In genomic region chr14:70004791-70005190, GRCh38 we compare ENCODE assay signal across 29 cellular contexts.
"Had no signal": no experiment of that assay in that cellular context is flagged by ENCODE, and none has a peak within 500 bp of the region (broad histone marks: within the 10 kb centered on the region; RNA-seq: fewer than 3 reads in every experiment).

No MANE protein-coding gene starts in this region.

- ATAC-seq: activated CD4-positive, CD25-positive, alpha-beta regulatory T cell treated with anti-CD3 and anti-CD28 coated beads, Interleukin-2, amount 50 U/mL, for 24 hours; effector memory CD8-positive, alpha-beta T cell; left lung; lower lobe of right lung; naive thymus-derived CD8-positive, alpha-beta T cell; stimulated activated naive CD8-positive, alpha-beta T cell treated with anti-CD3 and anti-CD28 coated beads, Interleukin-15, Interleukin-2, amounts not matched to agents 100 U/mL and 50 U/mL, for 24 hours had no signal

- FAIRE-seq: TTC549 had no signal

- H3K4me3 Mint-ChIP-seq: activated naive CD4-positive, alpha-beta T cell treated with anti-CD3 and anti-CD28 coated beads, Interleukin-2, amount 10 ng/mL, durations not matched to agents 7 days and 5 days; activated naive CD8-positive, alpha-beta T cell treated with anti-CD3 and anti-CD28 coated beads, Interleukin-2, amount 10 ng/mL, durations not matched to agents 7 days and 5 days; activated T-helper 1 cell treated with anti-CD3 and anti-CD28 coated beads, Interleukin-12 subunit alpha, Interleukin-12 subunit beta, Interleukin-2, Interleukin-4 antibody, amounts not matched to agents 30 ng/mL and 10 ng/mL and 1 ng/mL, durations not matched to agents 14 hours and 24 hours and 36 hours; effector memory CD8-positive, alpha-beta T cell; immature natural killer cell; naive thymus-derived CD8-positive, alpha-beta T cell had no signal

- DNase-seq: activated CD4-positive, alpha-beta T cell treated with anti-CD3 and anti-CD28 coated beads for 48 hours; activated CD4-positive, alpha-beta T cell treated with anti-CD3 and anti-CD28 coated beads, Interleukin-2, amount 50 U/mL, for 48 hours; activated CD8-positive, alpha-beta memory T cell treated with anti-CD3 and anti-CD28 coated beads, Interleukin-2, amount 50 U/mL, for 4 hours; activated gamma-delta T cell; activated naive CD4-positive, alpha-beta T cell treated with anti-CD3 and anti-CD28 coated beads, Interleukin-2, amount 10 ng/mL, durations not matched to agents 7 days and 5 days; activated naive CD8-positive, alpha-beta T cell treated with anti-CD3 and anti-CD28 coated beads, Interleukin-2, amount 10 ng/mL, durations not matched to agents 7 days and 5 days; activated T-cell treated with anti-CD3 and anti-CD28 coated beads, Interleukin-2, amount 50 U/mL, for 1 hour; brain microvascular endothelial cell; cortex of kidney; effector memory CD8-positive, alpha-beta T cell; erythroblast; head of caudate nucleus; hypothalamus; immature natural killer cell; kidney glomerular epithelial cell; left lung; lower lobe of right lung; naive thymus-derived CD8-positive, alpha-beta T cell; spleen; stimulated activated naive CD8-positive, alpha-beta T cell treated with anti-CD3 and anti-CD28 coated beads, Interleukin-15, Interleukin-2, amounts not matched to agents 100 U/mL and 50 U/mL, for 24 hours; trophoblast cell; uterus had no signal

- H3K27ac Mint-ChIP-seq: activated naive CD4-positive, alpha-beta T cell treated with anti-CD3 and anti-CD28 coated beads, Interleukin-2, amount 10 ng/mL, durations not matched to agents 7 days and 5 days; activated naive CD8-positive, alpha-beta T cell treated with anti-CD3 and anti-CD28 coated beads, Interleukin-2, amount 10 ng/mL, durations not matched to agents 7 days and 5 days; activated T-helper 1 cell treated with anti-CD3 and anti-CD28 coated beads, Interleukin-12 subunit alpha, Interleukin-12 subunit beta, Interleukin-2, Interleukin-4 antibody, amounts not matched to agents 30 ng/mL and 10 ng/mL and 1 ng/mL, durations not matched to agents 14 hours and 24 hours and 36 hours; effector memory CD8-positive, alpha-beta T cell; immature natural killer cell had no signal

- H3K27me3 ChIP-seq: ascending aorta, brain microvascular endothelial cell, right atrium auricular region, spleen, uterus had no signal

- H3K36me3 ChIP-seq: ascending aorta, brain microvascular endothelial cell, left lung, lower lobe of right lung, right atrium auricular region, spleen, thoracic aorta, uterus had no signal

- H3K27ac ChIP-seq: ascending aorta, brain microvascular endothelial cell, left lung, lower lobe of right lung, right atrium auricular region, spleen, thoracic aorta, uterus, VCaP had no signal

- H3K4me3 ChIP-seq: ascending aorta, left lung, lower lobe of right lung, right atrium auricular region, spleen, thoracic aorta, uterus had no signal

- H3K9me3 Mint-ChIP-seq: activated naive CD4-positive, alpha-beta T cell treated with anti-CD3 and anti-CD28 coated beads, Interleukin-2, amount 10 ng/mL, durations not matched to agents 7 days and 5 days; activated naive CD8-positive, alpha-beta T cell treated with anti-CD3 and anti-CD28 coated beads, Interleukin-2, amount 10 ng/mL, durations not matched to agents 7 days and 5 days; activated T-helper 1 cell treated with anti-CD3 and anti-CD28 coated beads, Interleukin-12 subunit alpha, Interleukin-12 subunit beta, Interleukin-2, Interleukin-4 antibody, amounts not matched to agents 30 ng/mL and 10 ng/mL and 1 ng/mL, durations not matched to agents 14 hours and 24 hours and 36 hours; effector memory CD8-positive, alpha-beta T cell; immature natural killer cell; naive thymus-derived CD8-positive, alpha-beta T cell had no signal

- H3K36me3 Mint-ChIP-seq: activated naive CD4-positive, alpha-beta T cell treated with anti-CD3 and anti-CD28 coated beads, Interleukin-2, amount 10 ng/mL, durations not matched to agents 7 days and 5 days; activated naive CD8-positive, alpha-beta T cell treated with anti-CD3 and anti-CD28 coated beads, Interleukin-2, amount 10 ng/mL, durations not matched to agents 7 days and 5 days; immature natural killer cell; naive thymus-derived CD8-positive, alpha-beta T cell had no signal

- H3K4me1 Mint-ChIP-seq: activated naive CD4-positive, alpha-beta T cell treated with anti-CD3 and anti-CD28 coated beads, Interleukin-2, amount 10 ng/mL, durations not matched to agents 7 days and 5 days; activated naive CD8-positive, alpha-beta T cell treated with anti-CD3 and anti-CD28 coated beads, Interleukin-2, amount 10 ng/mL, durations not matched to agents 7 days and 5 days; immature natural killer cell; naive thymus-derived CD8-positive, alpha-beta T cell had no signal

- H3K4me1 ChIP-seq: ascending aorta, left lung, lower lobe of right lung, right atrium auricular region, spleen, uterus had no signal

- H3K9me3 ChIP-seq: ascending aorta, left lung, lower lobe of right lung, right atrium auricular region, spleen, thoracic aorta, uterus had no signal
